13 cellular contexts compared by ENCODE assay signal in the genomic region with DNA sequence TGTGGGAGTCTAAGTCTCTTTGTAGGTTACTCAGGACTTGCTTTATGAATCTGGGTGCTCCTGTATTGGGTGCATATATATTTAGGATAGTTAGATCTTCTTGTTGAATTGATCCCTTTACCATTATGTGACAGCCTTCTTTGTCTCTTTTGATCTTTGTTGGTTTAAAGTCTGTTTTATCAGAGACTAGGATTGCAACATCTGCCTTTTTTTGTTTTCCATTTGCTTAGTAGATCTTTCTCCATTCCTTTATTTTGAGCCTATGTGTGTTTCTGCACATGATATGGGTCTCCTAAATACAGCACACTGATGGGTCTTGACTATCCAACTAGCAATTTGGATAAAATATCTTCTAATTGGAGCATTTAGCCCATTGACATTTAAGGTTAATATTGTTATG. TPM values are rescaled to one million over a fixed set of nuclear protein-coding genes. Genes with fewer than 3 reads are reported as not detected.
"Had no signal": no experiment of that assay in that cellular context is flagged by ENCODE, and none has a peak within 500 bp of the region (broad histone marks: within the 10 kb centered on the region; RNA-seq: fewer than 3 reads in every experiment).

No MANE protein-coding gene starts in this region.

RNA-seq across cellular contexts. Expression of a gene that starts 44.0 kb away (rescaled TPM):
- total RNA-seq: subcutaneous adipose tissue, suprapubic skin, temporal lobe, testis, thoracic aorta, thyroid gland, tibial nerve, upper lobe of right lung, ureter, urinary bladder, uterus, vagina had no signal
- polyA plus RNA-seq: stomach had no signal
